9 cellular contexts compared by ENCODE assay signal in the genomic region with DNA sequence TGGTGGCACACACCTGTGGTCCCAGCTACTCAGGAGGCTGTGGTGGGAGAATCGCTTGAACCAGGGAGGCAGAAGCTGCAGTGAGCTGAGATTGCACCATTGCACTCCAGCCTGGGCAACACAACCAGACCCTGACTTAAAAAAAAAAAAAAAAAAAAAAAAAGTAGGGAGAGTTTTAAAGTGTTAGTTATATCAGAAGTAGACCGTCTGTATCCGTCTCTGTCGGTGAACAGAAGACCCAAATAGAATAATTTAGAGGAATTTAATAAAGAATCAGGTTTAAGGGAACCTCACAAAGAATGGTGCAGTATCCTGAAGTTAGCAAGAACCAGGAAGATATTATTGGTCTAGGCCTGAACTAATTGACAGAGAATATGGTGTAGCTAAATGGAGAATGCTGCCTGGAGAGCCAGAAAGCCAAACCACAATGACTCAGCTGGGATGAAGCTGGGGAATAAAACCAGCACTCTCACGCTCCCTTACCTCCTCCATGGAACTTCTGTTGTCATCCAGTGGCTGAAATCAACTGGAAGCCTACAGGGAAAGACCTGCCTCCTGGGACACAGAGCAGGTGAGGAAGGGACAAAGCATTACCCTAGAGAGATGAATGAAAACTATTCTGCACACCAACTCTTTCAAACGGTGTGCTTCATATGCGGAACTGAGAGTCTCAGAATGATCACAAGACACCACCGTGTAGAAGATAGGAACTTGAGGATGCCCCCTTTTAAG. TPM values are rescaled to one million over a fixed set of nuclear protein-coding genes. Genes with fewer than 3 reads are reported as not detected.
DNase-seq lines count a peak whose midpoint lies in the region; FAIRE-seq and TF ChIP-seq lines count a peak whose summit lies in the region.
"Had no signal": no experiment of that assay in that cellular context is flagged by ENCODE, and none has a peak within 500 bp of the region (broad histone marks: within the 10 kb centered on the region; RNA-seq: fewer than 3 reads in every experiment).

No MANE protein-coding gene starts in this region.

- no peak overlapping the region for H3K27ac ChIP-seq in mesendoderm (ENCODE audit: low read depth, low read length)
- H3K27ac ChIP-seq: parathyroid adenoma had no signal

- no CpG with 5 or more reads among the region's 8 CpGs for WGBS in mesendoderm (ENCODE audit: extremely low coverage, insufficient coverage, low lambda C conversion rate)

- no peak overlapping the region for H4K8ac ChIP-seq in mesendoderm (ENCODE audit: low read depth, low read length)

- H3K4me3 ChIP-seq in mesendoderm (ENCODE audit: low read length): no peak overlapping the region

- no peak overlapping the region for H2AK5ac ChIP-seq in mesendoderm (ENCODE audit: low read length)

- no peak overlapping the region for H3K23ac ChIP-seq in mesendoderm (ENCODE audit: low read length)

- POLR2A ChIA-PET in activated CD4-positive, alpha-beta memory T cell treated with anti-CD3 and anti-CD28 coated beads, Interleukin-2, amount 10 ng/mL, durations not matched to agents 7 days and 5 days (lab: Charles Lee): no interaction called here

- no peak overlapping the region for H2BK120ac ChIP-seq in mesendoderm (ENCODE audit: low read depth, low read length)

- no peak for TF ChIP-seq POLR2A in H54 (IDR thresholded peaks at IDR 0.05; ENCODE audit: low read depth, low read length)

- no peak overlapping the region for H3K18ac ChIP-seq in mesendoderm (ENCODE audit: low read length)

- H3K36me3 Mint-ChIP-seq in activated CD4-positive, alpha-beta memory T cell treated with anti-CD3 and anti-CD28 coated beads, Interleukin-2, amount 10 ng/mL, durations not matched to agents 7 days and 5 days (ENCODE audit: low read depth): no peaks in the 10 kb centered on the region

- no peak overlapping the region for H3K4me3 Mint-ChIP-seq in activated CD4-positive, alpha-beta memory T cell treated with anti-CD3 and anti-CD28 coated beads, Interleukin-2, amount 10 ng/mL, durations not matched to agents 7 days and 5 days

- DNase-seq in GM03348 (ENCODE audit: low spot score): peak; percentile 89
- peak; percentile 43 for DNase-seq in H54 (ENCODE audit: insufficient read length, low spot score)
- DNase-seq in NCI-H2107 (lab: John Stamatoyannopoulos, UW): peak; percentile 60
- DNase-seq in fibroblast of peridontal ligament (ENCODE audit: extremely low read depth): peak; percentile 96
- DNase-seq in mesendoderm: no peak
- no peak for DNase-seq in NCI-H524 (lab: John Stamatoyannopoulos, UW)
- DNase-seq in NCI-H1436 treated with DMSO at 0.1 percent for 48 hours (lab: John Stamatoyannopoulos, UW): no peak
- no peak for DNase-seq in activated CD4-positive, alpha-beta memory T cell treated with anti-CD3 and anti-CD28 coated beads, Interleukin-2, amount 10 ng/mL, durations not matched to agents 7 days and 5 days

- H3K27me3 Mint-ChIP-seq in activated CD4-positive, alpha-beta memory T cell treated with anti-CD3 and anti-CD28 coated beads, Interleukin-2, amount 10 ng/mL, durations not matched to agents 7 days and 5 days: peaks cover 9% of the 10 kb centered on the region

- FAIRE-seq in H54 (lab: Jason Lieb, UNC): peak; percentile 99

- no peak overlapping the region for H2BK5ac ChIP-seq in mesendoderm (ENCODE audit: low read length)

- H3K4me1 Mint-ChIP-seq in activated CD4-positive, alpha-beta memory T cell treated with anti-CD3 and anti-CD28 coated beads, Interleukin-2, amount 10 ng/mL, durations not matched to agents 7 days and 5 days: no peaks in the 10 kb centered on the region

- H4K5ac ChIP-seq in mesendoderm (ENCODE audit: low read length): no peak overlapping the region

- H3K79me2 ChIP-seq in mesendoderm (ENCODE audit: control insufficient read depth, insufficient read depth, low read length): no peaks in the 10 kb centered on the region
- H3K79me2 ChIP-seq: parathyroid adenoma had no signal

- H3K56ac ChIP-seq in mesendoderm (ENCODE audit: low read length): no peak overlapping the region

- H3K9ac ChIP-seq in mesendoderm (ENCODE audit: low read length): no peak overlapping the region
- H3K9ac ChIP-seq: parathyroid adenoma had no signal

- CTCF ChIA-PET in activated CD4-positive, alpha-beta memory T cell treated with anti-CD3 and anti-CD28 coated beads, Interleukin-2, amount 10 ng/mL, durations not matched to agents 7 days and 5 days (lab: Charles Lee): interaction anchor here (0.6 to 1.4 kb wide), 3 partner anchors 23 to 439 kb away, joined by 4 read pairs; a partner anchor contains a TSS

- no peak overlapping the region for H3K4ac ChIP-seq in mesendoderm (ENCODE audit: low read depth, low read length)

- H3K9me3 Mint-ChIP-seq in activated CD4-positive, alpha-beta memory T cell treated with anti-CD3 and anti-CD28 coated beads, Interleukin-2, amount 10 ng/mL, durations not matched to agents 7 days and 5 days: no peaks in the 10 kb centered on the region

- H3K4me1 ChIP-seq in mesendoderm (ENCODE audit: control insufficient read depth, low read depth, low read length): no peaks in the 10 kb centered on the region
- H3K4me1 ChIP-seq: parathyroid adenoma had no signal

- H2BK15ac ChIP-seq in mesendoderm (replicated peaks; ENCODE audit: low read depth): no peak overlapping the region

- no peaks in the 10 kb centered on the region for H3K27me3 ChIP-seq in mesendoderm (ENCODE audit: insufficient read depth, low read length, poor library complexity)

- H3K27ac Mint-ChIP-seq in activated CD4-positive, alpha-beta memory T cell treated with anti-CD3 and anti-CD28 coated beads, Interleukin-2, amount 10 ng/mL, durations not matched to agents 7 days and 5 days: no peak overlapping the region

- H3K36me3 ChIP-seq in mesendoderm (ENCODE audit: control insufficient read depth, insufficient read depth, low read length): no peaks in the 10 kb centered on the region

- no peaks in the 10 kb centered on the region for H3K79me1 ChIP-seq in mesendoderm (ENCODE audit: low read length)

- no peak overlapping the region for H3K4me2 ChIP-seq in mesendoderm (ENCODE audit: low read length)

RNA-seq across cellular contexts. Expression of a gene that starts 39.1 kb away (rescaled TPM):
- polyA plus RNA-seq in mesendoderm (2013, experiment 1 of 2): 2.7 TPM
- 2.5 TPM for polyA plus RNA-seq in mesendoderm (2013, experiment 2 of 2)
- total RNA-seq in activated CD4-positive, alpha-beta memory T cell treated with anti-CD3 and anti-CD28 coated beads, Interleukin-2, amount 10 ng/mL, durations not matched to agents 7 days and 5 days: 1 to 10 TPM; 4.9 to 5.4 TPM

RNA-seq across cellular contexts. Expression of a gene that starts 59.9 kb away (rescaled TPM):
- polyA plus RNA-seq in mesendoderm (2013, experiment 1 of 2): 2.1 TPM
- 1.9 TPM for polyA plus RNA-seq in mesendoderm (2013, experiment 2 of 2)
- not detected for total RNA-seq in activated CD4-positive, alpha-beta memory T cell treated with anti-CD3 and anti-CD28 coated beads, Interleukin-2, amount 10 ng/mL, durations not matched to agents 7 days and 5 days

Comparison
In these comparisons a context has a peak if more than half of its experiments do, and no peak if none do; other contexts are left out.
1. DNase-seq: peak in GM03348 (single experiment), H54 (single experiment), NCI-H2107 (single experiment) and fibroblast of peridontal ligament (single experiment); none in mesendoderm (single experiment), NCI-H524 (0 of 2), NCI-H1436 treated with DMSO at 0.1 percent for 48 hours (single experiment) and activated CD4-positive, alpha-beta memory T cell treated with anti-CD3 and anti-CD28 coated beads, Interleukin-2, amount 10 ng/mL, durations not matched to agents 7 days and 5 days (single experiment).